In the genomic region with DNA sequence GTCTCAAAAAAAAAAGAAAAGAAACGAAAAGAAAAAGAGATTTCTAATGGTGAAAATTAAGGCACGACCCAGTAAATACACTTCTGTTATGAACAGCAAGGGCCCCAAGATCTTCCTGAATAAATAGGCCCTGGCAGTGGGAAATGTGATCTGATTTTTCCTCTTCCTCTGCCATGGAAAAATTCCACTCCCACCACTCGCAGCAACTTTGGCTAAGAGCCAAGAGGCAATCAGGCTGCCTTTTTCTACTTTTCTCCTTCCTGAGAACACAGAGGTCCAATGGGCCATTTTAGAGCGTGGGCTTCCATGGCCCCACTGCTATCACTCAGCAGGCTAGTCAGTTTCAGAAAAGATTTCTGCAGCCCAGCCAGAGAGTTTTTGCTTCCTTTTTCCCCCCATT, we compare ENCODE assay signal across 11 cellular contexts. TPM values are rescaled to one million over a fixed set of nuclear protein-coding genes. Genes with fewer than 3 reads are reported as not detected.
DNase-seq lines count a peak whose midpoint lies in the region; ATAC-seq and TF ChIP-seq lines count a peak whose summit lies in the region.
"Had no signal": no experiment of that assay in that cellular context is flagged by ENCODE, and none has a peak within 500 bp of the region (broad histone marks: within the 10 kb centered on the region; RNA-seq: fewer than 3 reads in every experiment).

No MANE protein-coding gene starts in this region.

- ATAC-seq in Right ventricle myocardium superior (ENCODE audit: poor library complexity) (no peak), GM19351 (IDR thresholded peaks at IDR 0.05; ENCODE audit: unreplicated experiment) (no peak), GM19452 (IDR thresholded peaks at IDR 0.05; ENCODE audit: unreplicated experiment) (no peak)
- ATAC-seq: stimulated activated naive CD8-positive, alpha-beta T cell treated with anti-CD3 and anti-CD28 coated beads, Interleukin-15, Interleukin-2, amounts not matched to agents 100 U/mL and 50 U/mL, for 24 hours had no signal

- TF ChIP-seq CTCF in cardiac muscle cell (IDR thresholded peaks at IDR 0.05; ENCODE audit: low read depth, low read length) (no peak), coronary artery (IDR thresholded peaks at IDR 0.05) (no peak)

- intact Hi-C loops in Right ventricle myocardium superior (cut with DNase I) = no loop called here

- H3K4me1 ChIP-seq in cardiac muscle cell (ENCODE audit: low read depth) = peaks cover 9% of the 10 kb centered on the region

- no peaks in the 10 kb centered on the region for H3K27me3 ChIP-seq in cardiac muscle cell

- DNase-seq in cardiac muscle cell (ENCODE audit: low read depth in 1 of 2, low spot score in 1 of 2) (peak; percentile 63 to 67), Right ventricle myocardium superior (no peak), coronary artery (ENCODE audit: low spot score) (no peak), myocyte (ENCODE audit: low read depth) (peak; percentile 18), GM03348 (ENCODE audit: low spot score) (no peak), retina (no peak)
- DNase-seq: stimulated activated CD4-positive, alpha-beta T cell treated with anti-CD3 and anti-CD28 coated beads, Interleukin-1b, Interleukin-23, amount 100 ng/mL, for 48 hours; stimulated activated naive CD8-positive, alpha-beta T cell treated with anti-CD3 and anti-CD28 coated beads, Interleukin-15, Interleukin-2, amounts not matched to agents 100 U/mL and 50 U/mL, for 24 hours had no signal

- H3K27ac ChIP-seq in cardiac muscle cell = peak overlapping the region; percentile 3
- peak overlapping the region; percentile 9 to 27 for H3K27ac ChIP-seq in coronary artery

- H3K4me3 ChIP-seq in cardiac muscle cell = no peak overlapping the region
- no peak overlapping the region for H3K4me3 ChIP-seq in coronary artery
- H3K4me3 ChIP-seq: HAP-1 had no signal

- H3K9me3 ChIP-seq in cardiac muscle cell (ENCODE audit: low read depth) = no peaks in the 10 kb centered on the region
- H3K9me3 ChIP-seq: HAP-1 had no signal

- H3K36me3 ChIP-seq in cardiac muscle cell = no peaks in the 10 kb centered on the region
- H3K36me3 ChIP-seq: HAP-1 had no signal

RNA-seq across cellular contexts. Expression of gene AK4, which starts 33.7 kb away (rescaled TPM):
- total RNA-seq in cardiac muscle cell (93.1 and 144 TPM in 2 replicates), Right ventricle myocardium superior (147 TPM), myocyte (12.5 and 15.1 TPM in 2 replicates)
- 114 and 133 TPM in 2 replicates for polyA plus RNA-seq in cardiac muscle cell
- polyA plus RNA-seq in myocyte (2012) = 38.3 TPM

Comparison
In these comparisons a context has a peak if more than half of its experiments do, and no peak if none do; other contexts are left out.
1. DNase-seq: peak in cardiac muscle cell (2 of 2) and myocyte (single experiment); none in Right ventricle myocardium superior (single experiment), coronary artery (single experiment), GM03348 (single experiment) and retina (single experiment).